19 cellular contexts compared by ENCODE assay signal in genomic region chr3:280691-281090, GRCh38.
"Had no signal": no experiment of that assay in that cellular context is flagged by ENCODE, and none has a peak within 500 bp of the region (broad histone marks: within the 10 kb centered on the region; RNA-seq: fewer than 3 reads in every experiment).

No MANE protein-coding gene starts in this region.

- ATAC-seq: activated CD8-positive, alpha-beta T cell treated with anti-CD3 and anti-CD28 coated beads for 36 hours; activated T-cell treated with anti-CD3 and anti-CD28 coated beads, Interleukin-2, amount 50 U/mL, for 72 hours; body of pancreas; foreskin keratinocyte; left cardiac atrium; lower lobe of right lung; psoas muscle; sciatic nerve had no signal

- H3K27ac ChIP-seq: body of pancreas, foreskin keratinocyte, lower lobe of right lung, psoas muscle, stomach, testis, upper lobe of left lung, WERI-Rb-1 had no signal

- H3K27ac Mint-ChIP-seq: activated CD8-positive, alpha-beta T cell treated with anti-CD3 and anti-CD28 coated beads for 36 hours; activated naive CD8-positive, alpha-beta T cell; activated T-cell treated with anti-CD3 and anti-CD28 coated beads, Interleukin-2, amount 50 U/mL, for 72 hours; mesothelial cell of epicardium had no signal

- H3K9me3 ChIP-seq: body of pancreas, lower lobe of right lung, psoas muscle, testis had no signal

- H3K27me3 ChIP-seq: body of pancreas, foreskin keratinocyte, stomach, testis, upper lobe of left lung had no signal

- H3K36me3 Mint-ChIP-seq: activated naive CD8-positive, alpha-beta T cell; mesothelial cell of epicardium had no signal

- H3K4me1 ChIP-seq: body of pancreas, foreskin keratinocyte, lower lobe of right lung, stomach, testis, upper lobe of left lung had no signal

- H3K27me3 Mint-ChIP-seq: activated CD8-positive, alpha-beta T cell treated with anti-CD3 and anti-CD28 coated beads for 36 hours; activated naive CD8-positive, alpha-beta T cell had no signal

- H3K36me3 ChIP-seq: lower lobe of right lung, stomach, upper lobe of left lung, WERI-Rb-1 had no signal

- H3K4me1 Mint-ChIP-seq: mesothelial cell of epicardium, neural crest cell had no signal

- H3K9me3 Mint-ChIP-seq: mesothelial cell of epicardium had no signal

- H3K4me3 Mint-ChIP-seq: activated CD8-positive, alpha-beta T cell treated with anti-CD3 and anti-CD28 coated beads for 36 hours; activated naive CD8-positive, alpha-beta T cell; activated T-cell treated with anti-CD3 and anti-CD28 coated beads, Interleukin-2, amount 50 U/mL, for 72 hours; mesothelial cell of epicardium; neural crest cell had no signal

- H3K4me3 ChIP-seq: body of pancreas, lower lobe of right lung, psoas muscle, stomach, testis, upper lobe of left lung had no signal

- DNase-seq: activated CD4-positive, alpha-beta T cell treated with anti-CD3 and anti-CD28 coated beads for 4 hours; activated CD8-positive, alpha-beta T cell treated with anti-CD3 and anti-CD28 coated beads for 36 hours; activated gamma-delta T cell treated with Interleukin-2 at 50 U/mL for 16 hours; activated T-cell treated with anti-CD3 and anti-CD28 coated beads, Interleukin-2, amount 50 U/mL, for 72 hours; amygdala; body of pancreas; caudate nucleus; foreskin keratinocyte; left cardiac atrium; lower lobe of right lung; psoas muscle; stomach; testis; upper lobe of left lung; WERI-Rb-1 had no signal
